15 cellular contexts compared by ENCODE assay signal in genomic region chr19:45163156-45163555, GRCh38. TPM values are rescaled to one million over a fixed set of nuclear protein-coding genes. Genes with fewer than 3 reads are reported as not detected.
"Had no signal": no experiment of that assay in that cellular context is flagged by ENCODE, and none has a peak within 500 bp of the region (broad histone marks: within the 10 kb centered on the region; RNA-seq: fewer than 3 reads in every experiment).

No MANE protein-coding gene starts in this region.

- H3K4me3 ChIP-seq: body of pancreas, dorsolateral prefrontal cortex, prostate gland, right atrium auricular region had no signal

- H3K27ac Mint-ChIP-seq: endodermal cell, nephron progenitor cell had no signal

- H3K4me3 Mint-ChIP-seq: endodermal cell, nephron progenitor cell had no signal

- H3K9me3 ChIP-seq: body of pancreas, prostate gland, right atrium auricular region had no signal

- DNase-seq: activated CD4-positive, alpha-beta T cell treated with anti-CD3 and anti-CD28 coated beads, Interleukin-2, amount 50 U/mL, for 48 hours; activated naive CD4-positive, alpha-beta T cell; body of pancreas; dorsolateral prefrontal cortex; endodermal cell; foreskin melanocyte; glutamatergic neuron; islet precursor cell; nephron progenitor cell; stimulated activated naive CD8-positive, alpha-beta T cell treated with anti-CD3 and anti-CD28 coated beads, Interleukin-15, amount 100 ng/mL, for 72 hours; trophoblast cell had no signal

- H3K36me3 ChIP-seq: prostate gland, right atrium auricular region had no signal

- ATAC-seq: body of pancreas had no signal

- H3K27ac ChIP-seq: body of pancreas, dorsolateral prefrontal cortex, right atrium auricular region had no signal

- H3K27me3 ChIP-seq: body of pancreas, right atrium auricular region had no signal

- H3K9me3 Mint-ChIP-seq: endodermal cell; nephron progenitor cell; stimulated activated naive CD8-positive, alpha-beta T cell treated with anti-CD3 and anti-CD28 coated beads, Interleukin-15, amount 100 ng/mL, for 72 hours had no signal

RNA-seq across cellular contexts. Expression of gene NKPD1, which starts 2.4 kb away (rescaled TPM):
- total RNA-seq: body of pancreas, left lobe of liver, skeletal muscle tissue had no signal
